In genomic region chr1:93461236-93461635, GRCh38 we compare ENCODE assay signal across 1 cellular context.
TF ChIP-seq lines count a peak whose summit lies in the region.

No MANE protein-coding gene starts in this region.

TF ChIP-seq in GM23338, 12 proteins besides CTCF, POLR2A, EP300 and RAD21 (continued from another document):
- TF ChIP-seq ZNF462 (CRISPR knock-in tag; IDR thresholded peaks at IDR 0.05), result no peak
- TF ChIP-seq NANOG (IDR thresholded peaks at IDR 0.05; ENCODE audit: borderline replicate concordance), result no peak
- no peak for TF ChIP-seq ZNF114 (CRISPR knock-in tag; IDR thresholded peaks at IDR 0.05)
